Comparison of ENCODE assay signal across 8 cellular contexts in the genomic region with DNA sequence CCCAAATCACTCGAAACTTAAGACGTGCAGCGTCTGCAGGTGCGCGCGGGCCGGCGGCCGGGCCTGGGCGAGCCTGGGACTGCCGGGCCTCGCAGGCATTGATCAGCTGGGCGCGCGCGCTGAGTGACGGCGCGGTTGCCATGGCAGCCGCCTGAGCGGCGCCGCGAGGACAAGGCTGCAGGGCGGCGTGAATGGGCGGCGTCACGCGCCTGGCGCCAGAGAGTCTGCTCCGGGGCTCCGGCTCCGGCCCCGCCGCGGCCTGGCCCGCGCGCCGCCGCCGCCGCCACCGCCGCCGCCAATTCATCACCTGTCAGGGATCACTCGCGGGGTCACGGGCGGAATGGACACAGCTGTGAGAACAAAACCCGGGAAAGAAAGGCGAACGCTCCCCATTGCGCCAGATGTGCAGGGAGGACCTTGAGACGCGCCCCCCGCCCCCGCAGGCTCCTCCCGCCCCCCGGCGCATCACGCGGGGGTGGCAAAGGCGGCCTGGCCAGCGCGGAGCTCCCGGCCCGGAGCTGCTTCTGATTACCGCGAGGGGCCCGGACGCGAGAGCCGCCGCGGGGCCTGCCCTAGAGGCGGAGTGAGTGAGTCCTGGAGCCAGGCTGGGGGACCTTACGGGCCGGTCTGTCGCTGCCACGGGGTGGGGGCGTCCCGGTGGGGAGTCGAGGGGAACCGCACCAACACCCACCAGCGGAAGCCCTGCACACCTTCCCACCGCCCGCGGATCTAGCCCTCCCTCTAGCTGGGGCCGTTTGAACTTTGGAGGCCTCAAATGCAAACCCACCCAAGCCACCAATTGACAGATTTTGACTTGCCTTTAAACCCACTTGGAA. TPM values are rescaled to one million over a fixed set of nuclear protein-coding genes. Genes with fewer than 3 reads are reported as not detected.
A peak's percentile ranks its signal among the peaks of the same experiment; 100 is the strongest.
DNase-seq lines count a peak whose midpoint lies in the region; ATAC-seq and TF ChIP-seq lines count a peak whose summit lies in the region.

No MANE protein-coding gene starts in this region.

- intact Hi-C loops in activated T-helper 2 cell treated with anti-CD3 and anti-CD28 coated beads, Interferon-gamma antibody, Interleukin-2, Interleukin-4, amounts not matched to agents 10 μg/mL and 5 μg/mL and 100 μg/mL, durations not matched to agents 14 hours and 24 hours and 36 hours (cut with micrococcal nuclease), result no loop called here
- intact Hi-C loops in natural killer cell (cut with micrococcal nuclease), result no loop called here

- H3K27ac Mint-ChIP-seq in activated T-helper 2 cell treated with anti-CD3 and anti-CD28 coated beads, Interferon-gamma antibody, Interleukin-2, Interleukin-4, amounts not matched to agents 10 μg/mL and 5 μg/mL and 100 μg/mL, durations not matched to agents 14 hours and 24 hours and 36 hours, result peak overlapping the region; percentile 70
- H3K27ac Mint-ChIP-seq in natural killer cell, result peak overlapping the region; percentile 88 to 89

- ATAC-seq in natural killer cell, result peak; percentile 46 to 66 (median 62)
- peak; percentile 64 for ATAC-seq in stimulated activated naive CD8-positive, alpha-beta T cell treated with anti-CD3 and anti-CD28 coated beads, Interleukin-15, Interleukin-2, amounts not matched to agents 100 U/mL and 50 U/mL, for 24 hours

- peaks cover 18% of the 10 kb centered on the region for H3K9me3 Mint-ChIP-seq in activated T-helper 2 cell treated with anti-CD3 and anti-CD28 coated beads, Interferon-gamma antibody, Interleukin-2, Interleukin-4, amounts not matched to agents 10 μg/mL and 5 μg/mL and 100 μg/mL, durations not matched to agents 14 hours and 24 hours and 36 hours
- H3K9me3 Mint-ChIP-seq in natural killer cell, result peaks cover 2 to 7% of the 10 kb centered on the region in 2 donors

- peak overlapping the region; percentile 61 for H3K4me3 ChIP-seq in LNCaP clone FGC (ENCODE audit: low read depth, low read length)

- DNase-seq in DMS79 (lab: John Stamatoyannopoulos, UW), result peak; percentile 86
- DNase-seq in GOT3 (lab: John Stamatoyannopoulos, UW), result peak; percentile 77
- DNase-seq in LNCaP clone FGC (ENCODE audit: low read depth), result peak; percentile 68
- peak; percentile 90 for DNase-seq in RPMI7951 (ENCODE audit: low read depth)
- peak; percentile 84 for DNase-seq in activated T-helper 2 cell treated with anti-CD3 and anti-CD28 coated beads, Interferon-gamma antibody, Interleukin-2, Interleukin-4, amounts not matched to agents 10 μg/mL and 5 μg/mL and 100 μg/mL, durations not matched to agents 14 hours and 24 hours and 36 hours (ENCODE audit: low spot score)
- DNase-seq in fibroblast of peridontal ligament (ENCODE audit: extremely low read depth), result peak; percentile 81
- peak; percentile 80 for DNase-seq in natural killer cell
- peak; percentile 88 for DNase-seq in stimulated activated naive CD8-positive, alpha-beta T cell treated with anti-CD3 and anti-CD28 coated beads, Interleukin-15, Interleukin-2, amounts not matched to agents 100 U/mL and 50 U/mL, for 24 hours

- H3K27me3 Mint-ChIP-seq in activated T-helper 2 cell treated with anti-CD3 and anti-CD28 coated beads, Interferon-gamma antibody, Interleukin-2, Interleukin-4, amounts not matched to agents 10 μg/mL and 5 μg/mL and 100 μg/mL, durations not matched to agents 14 hours and 24 hours and 36 hours (ENCODE audit: low read depth), result peaks cover 37% of the 10 kb centered on the region
- H3K27me3 Mint-ChIP-seq in natural killer cell (ENCODE audit: low read depth in 2 of 2), result peaks cover 6 to 18% of the 10 kb centered on the region in 2 donors

- peaks cover 43% of the 10 kb centered on the region for H3K36me3 Mint-ChIP-seq in activated T-helper 2 cell treated with anti-CD3 and anti-CD28 coated beads, Interferon-gamma antibody, Interleukin-2, Interleukin-4, amounts not matched to agents 10 μg/mL and 5 μg/mL and 100 μg/mL, durations not matched to agents 14 hours and 24 hours and 36 hours (ENCODE audit: low read depth)
- H3K36me3 Mint-ChIP-seq in natural killer cell, result peaks cover 29% of the 10 kb centered on the region

- TF ChIP-seq CTCF in LNCaP clone FGC (IDR thresholded peaks at IDR 0.05; ENCODE audit: control insufficient read depth, extremely low read depth, insufficient read depth) (no peak), natural killer cell (IDR thresholded peaks at IDR 0.05) (no peak)

- H3K4me1 Mint-ChIP-seq in activated T-helper 2 cell treated with anti-CD3 and anti-CD28 coated beads, Interferon-gamma antibody, Interleukin-2, Interleukin-4, amounts not matched to agents 10 μg/mL and 5 μg/mL and 100 μg/mL, durations not matched to agents 14 hours and 24 hours and 36 hours (ENCODE audit: low read depth), result peaks cover 25% of the 10 kb centered on the region
- peaks cover 52 to 72% of the 10 kb centered on the region in 2 donors for H3K4me1 Mint-ChIP-seq in natural killer cell

- peak overlapping the region; percentile 73 for H3K4me3 Mint-ChIP-seq in activated T-helper 2 cell treated with anti-CD3 and anti-CD28 coated beads, Interferon-gamma antibody, Interleukin-2, Interleukin-4, amounts not matched to agents 10 μg/mL and 5 μg/mL and 100 μg/mL, durations not matched to agents 14 hours and 24 hours and 36 hours (ENCODE audit: low read depth)
- H3K4me3 Mint-ChIP-seq in natural killer cell, result peak overlapping the region; percentile 93

RNA-seq across cellular contexts. Expression of a gene that starts 2.9 kb away (rescaled TPM):
- total RNA-seq in RPMI7951 (2014; rRNA removed; shearing (Covaris generic)), result 82.1 and 84.3 TPM in 2 replicates
- total RNA-seq in activated T-helper 2 cell treated with anti-CD3 and anti-CD28 coated beads, Interferon-gamma antibody, Interleukin-2, Interleukin-4, amounts not matched to agents 10 μg/mL and 5 μg/mL and 100 μg/mL, durations not matched to agents 14 hours and 24 hours and 36 hours, result 423 and 431 TPM in 2 replicates
- 100 to 1,000 TPM; 185 to 209 (median 191) TPM for total RNA-seq in natural killer cell

Comparison
In these comparisons a context has a peak if more than half of its experiments do, and no peak if none do; other contexts are left out.
1. Peak in every context shown above with its lines: DNase-seq, ATAC-seq and H3K4me3 ChIP-seq.